In the genomic region with DNA sequence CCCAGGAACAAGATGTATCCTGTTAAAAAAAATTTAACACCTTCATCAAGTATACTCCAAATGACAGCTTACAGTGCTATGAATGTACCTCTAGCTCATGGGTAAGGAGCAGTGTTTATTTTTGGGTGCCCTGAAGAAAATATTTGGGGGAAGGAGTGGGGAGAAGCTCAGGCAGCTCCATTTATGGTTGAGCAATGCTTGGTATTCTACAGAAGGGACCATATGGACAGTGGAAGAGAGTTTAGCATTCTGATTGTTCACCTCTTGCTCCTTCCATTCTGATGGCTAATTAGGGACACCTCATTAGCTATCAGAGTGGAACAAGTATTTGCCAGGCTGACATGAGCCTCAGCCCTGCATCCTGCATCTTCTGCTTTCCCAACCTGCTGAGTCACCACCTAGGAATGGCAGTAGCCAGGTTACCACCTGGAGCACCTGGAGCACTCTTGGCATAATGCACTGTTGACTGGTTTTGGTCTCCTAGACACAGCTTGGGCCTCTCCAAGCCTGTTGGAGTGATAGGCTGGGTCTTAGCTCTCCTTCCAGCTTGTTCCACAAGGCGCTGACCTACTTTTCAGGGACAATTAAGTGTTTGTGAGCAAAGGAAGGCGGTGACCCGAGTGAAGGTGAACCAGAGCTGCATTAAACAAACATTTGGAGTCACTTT, we compare ENCODE assay signal across 8 cellular contexts.
DNase-seq lines count a peak whose midpoint lies in the region; ATAC-seq, FAIRE-seq and TF ChIP-seq lines count a peak whose summit lies in the region.
"Had no signal": no experiment of that assay in that cellular context is flagged by ENCODE, and none has a peak within 500 bp of the region (broad histone marks: within the 10 kb centered on the region; RNA-seq: fewer than 3 reads in every experiment).

No MANE protein-coding gene starts in this region.

- TF ChIP-seq POLR2A in transverse colon (IDR thresholded peaks at IDR 0.05), result no peak

- TF ChIP-seq EP300 in transverse colon (IDR thresholded peaks at IDR 0.05; ENCODE audit: low read depth), result no peak

- H3K27me3 ChIP-seq in transverse colon, result no peaks in the 10 kb centered on the region

- H3K4me1 ChIP-seq in transverse colon, result peaks cover 10 to 31% (median 22%) of the 10 kb centered on the region in 4 donors

- DNase-seq in M059J (ENCODE audit: low read depth) (peak; percentile 65), left colon (no peak), transverse colon (no peak), D721Med (ENCODE audit: insufficient read length, low spot score) (no peak)
- DNase-seq in activated CD8-positive, alpha-beta memory T cell treated with anti-CD3 and anti-CD28 coated beads for 24 hours, result no peak

- intact Hi-C loops in left colon (cut with DNase I, micrococcal nuclease) (no loop called here), transverse colon (cut with DNase I; ENCODE audit: low total_unique reads) (no loop called here)

- in situ Hi-C loops in transverse colon (cut with MboI; ENCODE audit: low pct_ligation_motif_present in 1 of 4, low pct_unique_long_range_greater_than_20kb in 1 of 4, low sequenced_read_pairs in 3 of 4), result no loop called here

- FAIRE-seq in D721Med (lab: Jason Lieb, UNC), result no peak

- H3K27me3 Mint-ChIP-seq in brain, result no peaks in the 10 kb centered on the region

- H3K4me1 Mint-ChIP-seq in brain, result peaks cover 49% of the 10 kb centered on the region

- H3K9me3 ChIP-seq in transverse colon, result no peaks in the 10 kb centered on the region

- H3K9me3 Mint-ChIP-seq in brain, result no peaks in the 10 kb centered on the region

- TF ChIP-seq CTCF in brain (conservative IDR thresholded peaks at IDR 0.05) (no peak), transverse colon (IDR thresholded peaks at IDR 0.05) (no peak), D721Med (IDR thresholded peaks at IDR 0.05; ENCODE audit: insufficient read depth, missing control alignments) (no peak)

- no peak overlapping the region for H3K4me3 Mint-ChIP-seq in brain

- H3K27ac ChIP-seq in transverse colon, result peak overlapping the region; percentile 7 to 60 (median 53)
- H3K27ac ChIP-seq: HL-60 had no signal

- H3K36me3 Mint-ChIP-seq in brain, result peaks cover 48% of the 10 kb centered on the region

- peak overlapping the region in 4 of 5 experiments; percentile 43 to 71 (median 60) for H3K27ac Mint-ChIP-seq in brain

- ATAC-seq in left colon (peak; percentile 62), HG03175 (IDR thresholded peaks at IDR 0.05; ENCODE audit: unreplicated experiment) (no peak)

- 48 to 70% methylated on average over 2 to 3 of the region's 3 CpGs for WGBS in transverse colon (ENCODE audit: low coverage in 1 of 2), 2 donors

- no peak overlapping the region for H3K4me3 ChIP-seq in transverse colon

- no peaks in the 10 kb centered on the region for H3K36me3 ChIP-seq in transverse colon
